14 cellular contexts compared by ENCODE assay signal in the genomic region with DNA sequence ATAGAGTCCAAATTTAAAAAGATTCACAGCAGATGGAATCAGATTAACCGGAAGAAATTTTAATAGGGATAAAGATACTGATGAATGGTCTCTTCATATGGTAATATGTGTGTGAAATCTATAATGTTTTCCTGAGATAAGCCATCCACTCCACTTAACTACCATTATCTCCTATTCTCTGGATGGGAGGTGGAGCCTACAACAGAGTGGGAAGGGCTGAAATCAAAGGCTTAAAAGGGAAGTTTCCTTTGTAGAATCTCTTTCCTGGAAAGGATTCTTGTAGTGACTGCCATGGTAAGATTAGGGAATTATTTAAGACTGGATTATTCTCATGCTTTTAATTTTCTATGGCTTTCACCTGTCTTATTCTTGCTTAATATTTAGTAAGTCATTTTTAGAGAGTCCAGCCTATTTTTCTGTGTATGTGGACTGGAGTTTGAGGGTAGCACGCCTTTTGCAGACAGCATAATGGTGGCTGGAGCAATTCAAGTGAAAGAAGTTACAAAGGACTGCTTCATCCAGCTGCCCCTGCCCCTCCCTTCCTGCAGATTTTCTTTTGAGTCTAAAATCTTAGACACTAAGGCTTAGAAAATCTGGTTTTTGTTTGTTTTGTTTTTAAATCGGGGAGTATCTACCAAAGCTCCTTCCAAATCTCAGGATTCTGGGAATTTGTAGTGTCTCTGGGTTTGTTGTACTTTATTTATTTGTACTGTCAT. TPM values are rescaled to one million over a fixed set of nuclear protein-coding genes. Genes with fewer than 3 reads are reported as not detected.
DNase-seq lines count a peak whose midpoint lies in the region; ATAC-seq and TF ChIP-seq lines count a peak whose summit lies in the region.
"Had no signal": no experiment of that assay in that cellular context is flagged by ENCODE, and none has a peak within 500 bp of the region (broad histone marks: within the 10 kb centered on the region; RNA-seq: fewer than 3 reads in every experiment).

No MANE protein-coding gene starts in this region.

- no peaks in the 10 kb centered on the region for H3K9me3 ChIP-seq in ectodermal cell (ENCODE audit: control insufficient read depth, low read length)
- no peaks in the 10 kb centered on the region for H3K9me3 ChIP-seq in thyroid gland
- H3K9me3 ChIP-seq: SJSA1 had no signal

- H3K4me3 Mint-ChIP-seq in activated T-cell treated with anti-CD3 and anti-CD28 coated beads, Interleukin-2, amount 50 U/mL, for 72 hours, result no peak overlapping the region
- no peak overlapping the region for H3K4me3 Mint-ChIP-seq in activated T-cell treated with anti-CD3 and anti-CD28 coated beads, Interleukin-2, amount 50 U/mL, for 4 hours
- no peak overlapping the region for H3K4me3 Mint-ChIP-seq in mesothelial cell of epicardium

- H3K36me3 ChIP-seq in ectodermal cell (ENCODE audit: control insufficient read depth, insufficient read depth, low read length), result peaks cover 25% of the 10 kb centered on the region
- peaks cover 22 to 27% of the 10 kb centered on the region in 2 donors for H3K36me3 ChIP-seq in thyroid gland

- H3K27me3 Mint-ChIP-seq in activated T-cell treated with anti-CD3 and anti-CD28 coated beads, Interleukin-2, amount 50 U/mL, for 72 hours (ENCODE audit: low read depth), result no peaks in the 10 kb centered on the region
- H3K27me3 Mint-ChIP-seq in activated T-cell treated with anti-CD3 and anti-CD28 coated beads, Interleukin-2, amount 50 U/mL, for 4 hours (ENCODE audit: low read depth), result no peaks in the 10 kb centered on the region
- no peaks in the 10 kb centered on the region for H3K27me3 Mint-ChIP-seq in mesothelial cell of epicardium (ENCODE audit: low read depth)

- intact Hi-C loops in thyroid gland (cut with DNase I), result no loop called here

- TF ChIP-seq CTCF in mesothelial cell of epicardium (IDR thresholded peaks at IDR 0.05; ENCODE audit: unreplicated experiment), result no peak
- TF ChIP-seq CTCF in thyroid gland (IDR thresholded peaks at IDR 0.05), result no peak

- H3K4me3 ChIP-seq in ectodermal cell (ENCODE audit: insufficient read depth, low read depth, low read length), result peak overlapping the region; percentile 23
- no peak overlapping the region for H3K4me3 ChIP-seq in thyroid gland (replicated peaks in 1 of 3)
- H3K4me3 ChIP-seq: SJSA1 had no signal

- H3K4me1 ChIP-seq in ectodermal cell (ENCODE audit: control insufficient read depth, insufficient read depth, low read length) (peaks cover 22% of the 10 kb centered on the region), thyroid gland (peaks cover 43 to 47% of the 10 kb centered on the region in 2 donors)
- H3K4me1 ChIP-seq: SJSA1 had no signal

- TF ChIP-seq POLR2A in thyroid gland (IDR thresholded peaks at IDR 0.05), result no peak

- no peaks in the 10 kb centered on the region for H3K9me3 Mint-ChIP-seq in activated T-cell treated with anti-CD3 and anti-CD28 coated beads, Interleukin-2, amount 50 U/mL, for 72 hours
- H3K9me3 Mint-ChIP-seq in activated T-cell treated with anti-CD3 and anti-CD28 coated beads, Interleukin-2, amount 50 U/mL, for 4 hours, result no peaks in the 10 kb centered on the region
- H3K9me3 Mint-ChIP-seq in mesothelial cell of epicardium, result no peaks in the 10 kb centered on the region

- H3K27ac ChIP-seq in ectodermal cell (ENCODE audit: insufficient read depth, low read depth, low read length, poor library complexity, severe bottlenecking), result peak overlapping the region; percentile 91
- peak overlapping the region; percentile 70 to 86 (median 86) for H3K27ac ChIP-seq in thyroid gland
- H3K27ac ChIP-seq: SJSA1 had no signal

- ATAC-seq in activated T-cell treated with anti-CD3 and anti-CD28 coated beads, Interleukin-2, amount 50 U/mL, for 72 hours (replicated peaks in 1 of 2), result no peak
- ATAC-seq in activated T-cell treated with anti-CD3 and anti-CD28 coated beads, Interleukin-2, amount 50 U/mL, for 4 hours, result no peak

- peaks cover 11 to 21% of the 10 kb centered on the region in 2 donors for H3K36me3 Mint-ChIP-seq in activated T-cell treated with anti-CD3 and anti-CD28 coated beads, Interleukin-2, amount 50 U/mL, for 72 hours (ENCODE audit: insufficient read depth in 2 of 2)
- H3K36me3 Mint-ChIP-seq in activated T-cell treated with anti-CD3 and anti-CD28 coated beads, Interleukin-2, amount 50 U/mL, for 4 hours (ENCODE audit: insufficient read depth), result peaks cover 39% of the 10 kb centered on the region
- H3K36me3 Mint-ChIP-seq in mesothelial cell of epicardium, result peaks cover 20% of the 10 kb centered on the region

- peaks cover 43% of the 10 kb centered on the region for H3K4me1 Mint-ChIP-seq in activated T-cell treated with anti-CD3 and anti-CD28 coated beads, Interleukin-2, amount 50 U/mL, for 72 hours (ENCODE audit: low read depth)
- H3K4me1 Mint-ChIP-seq in activated T-cell treated with anti-CD3 and anti-CD28 coated beads, Interleukin-2, amount 50 U/mL, for 4 hours (ENCODE audit: low read depth), result peaks cover 60% of the 10 kb centered on the region
- H3K4me1 Mint-ChIP-seq in mesothelial cell of epicardium, result peaks cover 13% of the 10 kb centered on the region

- peak overlapping the region; percentile 88 for H3K27ac Mint-ChIP-seq in activated T-cell treated with anti-CD3 and anti-CD28 coated beads, Interleukin-2, amount 50 U/mL, for 72 hours
- H3K27ac Mint-ChIP-seq in mesothelial cell of epicardium, result peak overlapping the region; percentile 67

- DNase-seq in activated T-cell treated with anti-CD3 and anti-CD28 coated beads, Interleukin-2, amount 50 U/mL, for 72 hours, result no peak
- DNase-seq in activated T-cell treated with anti-CD3 and anti-CD28 coated beads, Interleukin-2, amount 50 U/mL, for 4 hours, result no peak
- DNase-seq in mesothelial cell of epicardium (ENCODE audit: low spot score in 2 of 2, unreplicated experiment in 2 of 2) (no peak), thyroid gland (peak in 1 of 2 donors; percentile 12), NCI-H345 (lab: John Stamatoyannopoulos, UW) (no peak), NCI-H1417 treated with DMSO at 0.1 percent for 48 hours (lab: John Stamatoyannopoulos, UW) (no peak)
- no peak for DNase-seq in central memory CD4-positive, alpha-beta T cell
- DNase-seq: ACHN, amniotic stem cell, EL had no signal

- WGBS in ectodermal cell, 2 experiments, result 47 to 48% methylated on average over 3 of the region's 3 CpGs
- WGBS in thyroid gland, 2 donors, result 64 to 65% methylated on average over 3 of the region's 3 CpGs

- no peaks in the 10 kb centered on the region for H3K27me3 ChIP-seq in ectodermal cell (ENCODE audit: control insufficient read depth, insufficient read depth, low read length, poor library complexity, severe bottlenecking)
- no peaks in the 10 kb centered on the region for H3K27me3 ChIP-seq in thyroid gland
- H3K27me3 ChIP-seq: SJSA1 had no signal

RNA-seq across cellular contexts. Expression of a gene that starts 26.5 kb away (rescaled TPM):
- 10 to 100 TPM; 83.9 to 85.9 TPM for total RNA-seq in activated T-cell treated with anti-CD3 and anti-CD28 coated beads, Interleukin-2, amount 50 U/mL, for 72 hours
- total RNA-seq in activated T-cell treated with anti-CD3 and anti-CD28 coated beads, Interleukin-2, amount 50 U/mL, for 4 hours, result 10 to 100 TPM; 59.4 to 66.6 (median 63.8) TPM
- polyA plus RNA-seq in ectodermal cell (2013, experiment 1 of 4), result 89.7 TPM
- 98.7 TPM for polyA plus RNA-seq in ectodermal cell (2013, experiment 2 of 4)
- polyA plus RNA-seq in ectodermal cell (2013, experiment 3 of 4), result 70.1 TPM
- polyA plus RNA-seq in ectodermal cell (2013, experiment 4 of 4), result 84.3 TPM
- total RNA-seq in mesothelial cell of epicardium (66.7 to 74.3 TPM (median 69.9 TPM) in 3 replicates), thyroid gland (100 to 1,000 TPM in 1 of 4 donors, 10 to 100 TPM in 3; 57.5 to 127 (median 76.1) TPM)

RNA-seq across cellular contexts. Expression of a gene that starts 32.9 kb away (rescaled TPM):
- total RNA-seq in activated T-cell treated with anti-CD3 and anti-CD28 coated beads, Interleukin-2, amount 50 U/mL, for 72 hours, result not detected
- not detected for total RNA-seq in activated T-cell treated with anti-CD3 and anti-CD28 coated beads, Interleukin-2, amount 50 U/mL, for 4 hours
- polyA plus RNA-seq in ectodermal cell (2013, experiment 1 of 4), result not detected
- polyA plus RNA-seq in ectodermal cell (2013, experiment 2 of 4), result not detected
- not detected for polyA plus RNA-seq in ectodermal cell (2013, experiment 3 of 4)
- polyA plus RNA-seq in ectodermal cell (2013, experiment 4 of 4), result not detected
- total RNA-seq in mesothelial cell of epicardium, result not detected in 3 replicates
- total RNA-seq in thyroid gland, result not detected
- total RNA-seq: fibroblast of lung, NCI-H460, SJSA1 had no signal
- polyA plus RNA-seq: fibroblast of lung had no signal

RNA-seq across cellular contexts. Expression of a gene that starts 51.0 kb away (rescaled TPM):
- 10 to 100 TPM; 19.5 to 29.3 TPM for total RNA-seq in activated T-cell treated with anti-CD3 and anti-CD28 coated beads, Interleukin-2, amount 50 U/mL, for 72 hours
- total RNA-seq in activated T-cell treated with anti-CD3 and anti-CD28 coated beads, Interleukin-2, amount 50 U/mL, for 4 hours, result 10 to 100 TPM; 10.3 to 12.1 (median 11.6) TPM
- 51.0 TPM for polyA plus RNA-seq in ectodermal cell (2013, experiment 1 of 4)
- polyA plus RNA-seq in ectodermal cell (2013, experiment 2 of 4), result 57.9 TPM
- 51.5 TPM for polyA plus RNA-seq in ectodermal cell (2013, experiment 3 of 4)
- polyA plus RNA-seq in ectodermal cell (2013, experiment 4 of 4), result 62.6 TPM
- total RNA-seq in mesothelial cell of epicardium (15.7 to 16.5 TPM (median 16.1 TPM) in 3 replicates), thyroid gland (10 to 100 TPM; 12.4 to 41.5 (median 23.3) TPM)
